Comparison of ENCODE assay signal across 11 cellular contexts in the genomic region with DNA sequence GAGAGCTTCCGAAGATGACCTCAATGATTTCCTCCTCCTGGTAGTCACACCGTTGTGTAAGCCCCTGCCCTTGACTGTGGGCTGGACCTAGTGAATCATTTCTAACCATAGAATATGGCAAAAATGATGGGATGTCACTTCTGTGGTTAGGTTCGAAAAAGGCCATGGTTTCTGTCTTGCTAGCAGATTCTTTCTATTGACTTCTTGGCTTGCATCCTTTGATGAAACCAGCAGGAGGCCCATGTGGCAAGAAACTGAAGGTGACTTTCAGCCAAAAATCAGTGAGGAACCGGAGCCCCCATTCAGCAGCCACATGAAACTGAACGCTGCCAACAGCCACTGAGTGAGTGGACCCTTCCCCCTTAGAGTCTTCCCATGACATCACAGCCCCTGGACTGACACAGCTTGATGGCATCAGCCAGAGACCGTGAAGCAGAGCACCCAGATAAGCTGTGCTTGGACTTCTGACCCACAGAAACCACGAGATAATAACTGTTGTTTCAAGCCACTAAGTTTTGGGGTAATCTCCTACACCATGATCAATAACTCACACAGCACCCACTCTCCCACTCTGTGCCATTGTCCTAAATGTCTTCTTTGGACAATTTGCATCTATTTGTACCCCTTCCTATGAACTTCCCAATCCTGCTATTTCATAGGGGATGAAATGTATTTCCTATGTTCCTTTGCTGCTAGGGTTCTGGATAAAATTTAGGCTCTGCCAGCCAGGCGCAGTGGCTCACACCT.
A peak's percentile ranks its signal among the peaks of the same experiment; 100 is the strongest.
DNase-seq lines count a peak whose midpoint lies in the region; ATAC-seq, FAIRE-seq and TF ChIP-seq lines count a peak whose summit lies in the region.
"Had no signal": no experiment of that assay in that cellular context is flagged by ENCODE, and none has a peak within 500 bp of the region (broad histone marks: within the 10 kb centered on the region; RNA-seq: fewer than 3 reads in every experiment).

No MANE protein-coding gene starts in this region.

- no peak overlapping the region for H3K27ac Mint-ChIP-seq in Caco-2 (ENCODE audit: unreplicated experiment)
- no peak overlapping the region for H3K27ac Mint-ChIP-seq in naive thymus-derived CD4-positive, alpha-beta T cell

- POLR2A ChIA-PET in Caco-2 (lab: Charles Lee) = no interaction called here
- POLR2A ChIA-PET in naive thymus-derived CD4-positive, alpha-beta T cell (lab: Charles Lee) = no interaction called here

- peaks cover 15% of the 10 kb centered on the region for H3K4me1 Mint-ChIP-seq in Caco-2 (ENCODE audit: low read depth, unreplicated experiment)
- H3K4me1 Mint-ChIP-seq in naive thymus-derived CD4-positive, alpha-beta T cell = peaks cover 0 to 5% (median 0%) of the 10 kb centered on the region in 7 donors

- H3K36me3 ChIP-seq in Caco-2 (ENCODE audit: control insufficient read depth, insufficient read depth, low read length) (no peaks in the 10 kb centered on the region), pancreas (no peaks in the 10 kb centered on the region)
- H3K36me3 ChIP-seq in naive thymus-derived CD4-positive, alpha-beta T cell (ENCODE audit: control insufficient read depth in 2 of 3, insufficient read depth in 3 of 3, low read length in 3 of 3) = no peaks in the 10 kb centered on the region

- no peaks in the 10 kb centered on the region for H3K27me3 Mint-ChIP-seq in Caco-2 (ENCODE audit: insufficient read depth, unreplicated experiment)
- no peaks in the 10 kb centered on the region for H3K27me3 Mint-ChIP-seq in naive thymus-derived CD4-positive, alpha-beta T cell

- H3K27me3 ChIP-seq in Caco-2 (replicated peaks; ENCODE audit: control insufficient read depth, insufficient read depth, low read length) (no peaks in the 10 kb centered on the region), pancreas (no peaks in the 10 kb centered on the region)
- no peaks in the 10 kb centered on the region for H3K27me3 ChIP-seq in naive thymus-derived CD4-positive, alpha-beta T cell (ENCODE audit: control insufficient read depth in 2 of 2, insufficient read depth in 2 of 2, low read length in 2 of 2)
- H3K27me3 ChIP-seq: foreskin keratinocyte had no signal

- CTCF ChIA-PET in Caco-2 (lab: Charles Lee) = no interaction called here
- CTCF ChIA-PET in naive thymus-derived CD4-positive, alpha-beta T cell (lab: Charles Lee) = no interaction called here

- DNase-seq in amniotic epithelial cell (ENCODE audit: low read depth) (peak; percentile 44), Caco-2 (no peak), activated gamma-delta T cell treated with Interleukin-2 at 50 U/mL for 16 hours (no peak), pancreas (no peak)
- no peak for DNase-seq in naive thymus-derived CD4-positive, alpha-beta T cell
- DNase-seq: aorta, NCI-H82 had no signal

- ATAC-seq in GM18508 (IDR thresholded peaks at IDR 0.05; ENCODE audit: insufficient read depth, unreplicated experiment) (peak; percentile 42), GM19468 (IDR thresholded peaks at IDR 0.05; ENCODE audit: extremely low read depth, unreplicated experiment) (peak; percentile 78), HG03095 (IDR thresholded peaks at IDR 0.05; ENCODE audit: unreplicated experiment) (peak; percentile 88), pancreas (no peak)
- no peak for ATAC-seq in naive thymus-derived CD4-positive, alpha-beta T cell
- ATAC-seq: foreskin keratinocyte had no signal

- H3K4me3 Mint-ChIP-seq in Caco-2 (ENCODE audit: unreplicated experiment) = no peak overlapping the region
- H3K4me3 Mint-ChIP-seq in naive thymus-derived CD4-positive, alpha-beta T cell = no peak overlapping the region

- peaks cover 8% of the 10 kb centered on the region for H3K36me3 Mint-ChIP-seq in Caco-2 (ENCODE audit: insufficient read depth, unreplicated experiment)
- H3K36me3 Mint-ChIP-seq in naive thymus-derived CD4-positive, alpha-beta T cell = peaks cover 0 to 49% (median 35%) of the 10 kb centered on the region in 5 donors

- H3K4me1 ChIP-seq in Caco-2 (peaks cover 19% of the 10 kb centered on the region), pancreas (no peaks in the 10 kb centered on the region)
- H3K4me1 ChIP-seq in naive thymus-derived CD4-positive, alpha-beta T cell (ENCODE audit: control insufficient read depth in 2 of 2, insufficient read depth in 2 of 2, low read length in 2 of 2) = no peaks in the 10 kb centered on the region
- H3K4me1 ChIP-seq: foreskin keratinocyte had no signal

- BruUV-seq in Caco-2 (replicated peaks; lab: Mats Ljungman, UMichigan) = no TSS peak

- no peak overlapping the region for H3K4me3 ChIP-seq in Caco-2 (ENCODE audit: low read depth, low read length)
- no peak overlapping the region for H3K4me3 ChIP-seq in naive thymus-derived CD4-positive, alpha-beta T cell (ENCODE audit: low read length)
- H3K4me3 ChIP-seq in pancreas = no peak overlapping the region

- H3K9me3 ChIP-seq in Caco-2 (no peaks in the 10 kb centered on the region), pancreas (no peaks in the 10 kb centered on the region)
- no peaks in the 10 kb centered on the region for H3K9me3 ChIP-seq in naive thymus-derived CD4-positive, alpha-beta T cell (ENCODE audit: control insufficient read depth in 2 of 3, low read length in 3 of 3)

- TF ChIP-seq CTCF in Caco-2 (IDR thresholded peaks at IDR 0.05; ENCODE audit: insufficient read depth in 1 of 2, low read depth in 1 of 2, low read length in 1 of 2, severe bottlenecking in 1 of 2, unreplicated experiment in 1 of 2) = no peak
- TF ChIP-seq CTCF in pancreas (IDR thresholded peaks at IDR 0.05) = no peak

- no peaks in the 10 kb centered on the region for H3K9me3 Mint-ChIP-seq in Caco-2 (ENCODE audit: unreplicated experiment)
- H3K9me3 Mint-ChIP-seq in naive thymus-derived CD4-positive, alpha-beta T cell = peaks cover 0 to 13% (median 0%) of the 10 kb centered on the region in 11 donors

- 91 to 92% methylated on average over 8 of the region's 8 CpGs for WGBS in pancreas, 2 donors

- intact Hi-C loops in Caco-2 (cut with micrococcal nuclease; ENCODE audit: unreplicated experiment) = no loop called here
- intact Hi-C loops in naive thymus-derived CD4-positive, alpha-beta T cell (cut with micrococcal nuclease) = no loop called here
- intact Hi-C loops in pancreas (cut with DNase I) = no loop called here

- FAIRE-seq in pancreas (lab: Jason Lieb, UNC) = no peak

- no peak overlapping the region for H3K27ac ChIP-seq in naive thymus-derived CD4-positive, alpha-beta T cell (ENCODE audit: low read depth, low read length)
- no peak overlapping the region for H3K27ac ChIP-seq in pancreas
- H3K27ac ChIP-seq: foreskin keratinocyte had no signal

Comparison
In these comparisons a context has a peak if more than half of its experiments do, and no peak if none do; other contexts are left out.
1. ATAC-seq: peak in GM18508 (single experiment), GM19468 (single experiment) and HG03095 (single experiment); none in naive thymus-derived CD4-positive, alpha-beta T cell (single experiment) and pancreas (0 of 4).